Comparison of ENCODE assay signal across 1 cellular context in the genomic region with DNA sequence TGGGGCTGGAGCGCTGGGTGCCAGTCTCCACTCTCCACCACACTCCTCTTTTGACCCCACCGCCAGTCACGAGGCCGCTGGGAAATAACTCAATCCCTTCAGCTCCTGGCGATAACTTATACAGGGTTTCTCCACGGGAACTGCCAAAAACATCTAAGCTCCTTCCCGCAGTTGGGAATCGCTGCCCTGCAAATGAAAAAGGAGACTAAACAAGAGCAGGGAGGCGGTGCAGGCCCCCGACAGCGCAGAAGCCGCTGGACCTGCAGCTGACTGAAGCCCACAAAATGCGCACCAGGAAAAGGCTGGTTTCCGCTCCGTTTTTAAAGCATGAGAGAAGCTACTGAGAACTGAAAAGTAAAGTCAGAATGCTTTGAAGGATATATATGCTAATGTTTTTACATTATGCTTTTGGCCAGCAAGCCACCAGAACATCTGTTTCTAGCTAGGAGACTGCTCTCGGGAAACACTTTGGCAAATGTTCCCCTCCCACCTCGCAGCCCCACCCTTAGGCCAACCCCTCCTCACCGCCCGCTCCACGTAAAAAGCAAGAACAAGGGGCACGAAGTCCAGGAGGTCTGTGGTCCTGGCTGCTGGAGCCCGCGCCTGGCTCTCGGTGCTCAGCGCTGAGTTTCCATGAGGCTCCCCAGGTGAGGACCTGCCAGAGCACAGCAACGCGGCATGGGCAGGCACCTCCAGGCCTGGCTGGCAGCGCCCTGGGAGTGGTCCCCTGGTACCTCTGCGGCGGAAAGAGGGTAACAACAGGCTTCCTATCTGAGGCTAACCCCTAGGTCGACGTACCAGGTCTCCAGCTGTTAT.
TF ChIP-seq lines count a peak whose summit lies in the region.

No MANE protein-coding gene starts in this region.

TF ChIP-seq in IMR-90, 13 proteins besides CTCF, POLR2A, EP300 and RAD21:
- TF ChIP-seq MAZ (IDR thresholded peaks at IDR 0.05; ENCODE audit: borderline replicate concordance, low read depth, low read length): no peak
- no peak for TF ChIP-seq FOS (IDR thresholded peaks at IDR 0.05; ENCODE audit: low read depth, low read length)
- no peak for TF ChIP-seq BHLHE40 (IDR thresholded peaks at IDR 0.05; ENCODE audit: low read depth, low read length)
- TF ChIP-seq, protein P1, sequence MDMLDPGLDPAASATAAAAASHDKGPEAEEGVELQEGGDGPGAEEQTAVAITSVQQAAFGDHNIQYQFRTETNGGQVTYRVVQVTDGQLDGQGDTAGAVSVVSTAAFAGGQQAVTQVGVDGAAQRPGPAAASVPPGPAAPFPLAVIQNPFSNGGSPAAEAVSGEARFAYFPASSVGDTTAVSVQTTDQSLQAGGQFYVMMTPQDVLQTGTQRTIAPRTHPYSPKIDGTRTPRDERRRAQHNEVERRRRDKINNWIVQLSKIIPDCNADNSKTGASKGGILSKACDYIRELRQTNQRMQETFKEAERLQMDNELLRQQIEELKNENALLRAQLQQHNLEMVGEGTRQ (IDR thresholded peaks at IDR 0.05; ENCODE audit: low read depth, low read length): no peak
- no peak for TF ChIP-seq ELK1 (IDR thresholded peaks at IDR 0.05; ENCODE audit: borderline replicate concordance, low read depth, low read length)
- TF ChIP-seq RCOR1 (IDR thresholded peaks at IDR 0.05; ENCODE audit: insufficient replicate concordance, low read length): no peak
- no peak for TF ChIP-seq MAFK (IDR thresholded peaks at IDR 0.05; ENCODE audit: low read depth, low read length)
- TF ChIP-seq NFE2L2 (IDR thresholded peaks at IDR 0.05; ENCODE audit: low read depth, low read length): no peak
- TF ChIP-seq CHD1 (IDR thresholded peaks at IDR 0.05; ENCODE audit: low read depth, low read length): no peak
- TF ChIP-seq SMC3 (IDR thresholded peaks at IDR 0.05; ENCODE audit: low read depth, low read length): no peak
- no peak for TF ChIP-seq MXI1 (IDR thresholded peaks at IDR 0.05; ENCODE audit: borderline replicate concordance, low read depth, low read length)
- TF ChIP-seq CEBPB (IDR thresholded peaks at IDR 0.05; ENCODE audit: low read depth, low read length): no peak
- TF ChIP-seq RFX5 (IDR thresholded peaks at IDR 0.05; ENCODE audit: low read depth, low read length): no peak
